Comparison of ENCODE assay signal across 1 cellular context in the genomic region with DNA sequence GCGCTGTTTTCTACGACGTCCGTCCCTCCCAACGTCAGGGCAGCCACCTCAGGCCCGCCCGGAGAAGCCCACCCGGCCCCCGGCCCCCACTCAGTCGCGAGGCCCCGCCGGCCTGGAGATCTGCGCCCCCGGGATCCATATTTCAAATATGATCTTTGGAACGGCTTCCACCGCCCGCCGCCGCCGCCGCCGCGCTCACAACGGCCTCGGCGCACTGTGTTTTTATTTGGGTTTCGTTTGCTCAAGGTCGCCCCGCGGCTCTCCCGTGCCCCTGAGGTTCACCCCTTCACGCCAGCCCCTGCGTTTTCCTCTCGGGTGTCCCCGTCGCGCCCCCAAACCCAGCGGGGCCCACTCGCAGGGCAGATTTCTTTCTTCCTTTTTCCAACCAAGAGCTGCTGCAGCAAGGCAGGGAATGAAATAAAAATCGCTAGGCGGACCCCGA.
TF ChIP-seq lines count a peak whose summit lies in the region.

No MANE protein-coding gene starts in this region.

TF ChIP-seq in HepG2, 621 proteins besides CTCF, POLR2A, EP300 and RAD21 (continued from another document):
- TF ChIP-seq, protein P1, sequence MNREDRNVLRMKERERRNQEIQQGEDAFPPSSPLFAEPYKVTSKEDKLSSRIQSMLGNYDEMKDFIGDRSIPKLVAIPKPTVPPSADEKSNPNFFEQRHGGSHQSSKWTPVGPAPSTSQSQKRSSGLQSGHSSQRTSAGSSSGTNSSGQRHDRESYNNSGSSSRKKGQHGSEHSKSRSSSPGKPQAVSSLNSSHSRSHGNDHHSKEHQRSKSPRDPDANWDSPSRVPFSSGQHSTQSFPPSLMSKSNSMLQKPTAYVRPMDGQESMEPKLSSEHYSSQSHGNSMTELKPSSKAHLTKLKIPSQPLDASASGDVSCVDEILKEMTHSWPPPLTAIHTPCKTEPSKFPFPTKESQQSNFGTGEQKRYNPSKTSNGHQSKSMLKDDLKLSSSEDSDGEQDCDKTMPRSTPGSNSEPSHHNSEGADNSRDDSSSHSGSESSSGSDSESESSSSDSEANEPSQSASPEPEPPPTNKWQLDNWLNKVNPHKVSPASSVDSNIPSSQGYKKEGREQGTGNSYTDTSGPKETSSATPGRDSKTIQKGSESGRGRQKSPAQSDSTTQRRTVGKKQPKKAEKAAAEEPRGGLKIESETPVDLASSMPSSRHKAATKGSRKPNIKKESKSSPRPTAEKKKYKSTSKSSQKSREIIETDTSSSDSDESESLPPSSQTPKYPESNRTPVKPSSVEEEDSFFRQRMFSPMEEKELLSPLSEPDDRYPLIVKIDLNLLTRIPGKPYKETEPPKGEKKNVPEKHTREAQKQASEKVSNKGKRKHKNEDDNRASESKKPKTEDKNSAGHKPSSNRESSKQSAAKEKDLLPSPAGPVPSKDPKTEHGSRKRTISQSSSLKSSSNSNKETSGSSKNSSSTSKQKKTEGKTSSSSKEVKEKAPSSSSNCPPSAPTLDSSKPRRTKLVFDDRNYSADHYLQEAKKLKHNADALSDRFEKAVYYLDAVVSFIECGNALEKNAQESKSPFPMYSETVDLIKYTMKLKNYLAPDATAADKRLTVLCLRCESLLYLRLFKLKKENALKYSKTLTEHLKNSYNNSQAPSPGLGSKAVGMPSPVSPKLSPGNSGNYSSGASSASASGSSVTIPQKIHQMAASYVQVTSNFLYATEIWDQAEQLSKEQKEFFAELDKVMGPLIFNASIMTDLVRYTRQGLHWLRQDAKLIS (CRISPR knock-in tag; IDR thresholded peaks at IDR 0.05): no peak
- no peak for TF ChIP-seq ZNF224 (CRISPR knock-in tag; IDR thresholded peaks at IDR 0.05)
- TF ChIP-seq, protein P2, sequence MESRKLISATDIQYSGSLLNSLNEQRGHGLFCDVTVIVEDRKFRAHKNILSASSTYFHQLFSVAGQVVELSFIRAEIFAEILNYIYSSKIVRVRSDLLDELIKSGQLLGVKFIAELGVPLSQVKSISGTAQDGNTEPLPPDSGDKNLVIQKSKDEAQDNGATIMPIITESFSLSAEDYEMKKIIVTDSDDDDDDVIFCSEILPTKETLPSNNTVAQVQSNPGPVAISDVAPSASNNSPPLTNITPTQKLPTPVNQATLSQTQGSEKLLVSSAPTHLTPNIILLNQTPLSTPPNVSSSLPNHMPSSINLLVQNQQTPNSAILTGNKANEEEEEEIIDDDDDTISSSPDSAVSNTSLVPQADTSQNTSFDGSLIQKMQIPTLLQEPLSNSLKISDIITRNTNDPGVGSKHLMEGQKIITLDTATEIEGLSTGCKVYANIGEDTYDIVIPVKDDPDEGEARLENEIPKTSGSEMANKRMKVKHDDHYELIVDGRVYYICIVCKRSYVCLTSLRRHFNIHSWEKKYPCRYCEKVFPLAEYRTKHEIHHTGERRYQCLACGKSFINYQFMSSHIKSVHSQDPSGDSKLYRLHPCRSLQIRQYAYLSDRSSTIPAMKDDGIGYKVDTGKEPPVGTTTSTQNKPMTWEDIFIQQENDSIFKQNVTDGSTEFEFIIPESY (CRISPR knock-in tag; IDR thresholded peaks at IDR 0.05): peak; percentile 68
- no peak for TF ChIP-seq ZNF772 (CRISPR knock-in tag; IDR thresholded peaks at IDR 0.05)
- peak; percentile 40; the same call in 1 of the 2 replicates for TF ChIP-seq MEIS2 (CRISPR knock-in tag; IDR thresholded peaks at IDR 0.05)
- TF ChIP-seq NPAS2 (CRISPR knock-in tag; IDR thresholded peaks at IDR 0.05; ENCODE audit: borderline replicate concordance): no peak
- TF ChIP-seq, protein P3, sequence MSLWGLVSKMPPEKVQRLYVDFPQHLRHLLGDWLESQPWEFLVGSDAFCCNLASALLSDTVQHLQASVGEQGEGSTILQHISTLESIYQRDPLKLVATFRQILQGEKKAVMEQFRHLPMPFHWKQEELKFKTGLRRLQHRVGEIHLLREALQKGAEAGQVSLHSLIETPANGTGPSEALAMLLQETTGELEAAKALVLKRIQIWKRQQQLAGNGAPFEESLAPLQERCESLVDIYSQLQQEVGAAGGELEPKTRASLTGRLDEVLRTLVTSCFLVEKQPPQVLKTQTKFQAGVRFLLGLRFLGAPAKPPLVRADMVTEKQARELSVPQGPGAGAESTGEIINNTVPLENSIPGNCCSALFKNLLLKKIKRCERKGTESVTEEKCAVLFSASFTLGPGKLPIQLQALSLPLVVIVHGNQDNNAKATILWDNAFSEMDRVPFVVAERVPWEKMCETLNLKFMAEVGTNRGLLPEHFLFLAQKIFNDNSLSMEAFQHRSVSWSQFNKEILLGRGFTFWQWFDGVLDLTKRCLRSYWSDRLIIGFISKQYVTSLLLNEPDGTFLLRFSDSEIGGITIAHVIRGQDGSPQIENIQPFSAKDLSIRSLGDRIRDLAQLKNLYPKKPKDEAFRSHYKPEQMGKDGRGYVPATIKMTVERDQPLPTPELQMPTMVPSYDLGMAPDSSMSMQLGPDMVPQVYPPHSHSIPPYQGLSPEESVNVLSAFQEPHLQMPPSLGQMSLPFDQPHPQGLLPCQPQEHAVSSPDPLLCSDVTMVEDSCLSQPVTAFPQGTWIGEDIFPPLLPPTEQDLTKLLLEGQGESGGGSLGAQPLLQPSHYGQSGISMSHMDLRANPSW (CRISPR knock-in tag; IDR thresholded peaks at IDR 0.05; ENCODE audit: borderline replicate concordance): no peak
- no peak for TF ChIP-seq ZNF562 (CRISPR knock-in tag; IDR thresholded peaks at IDR 0.05; ENCODE audit: borderline replicate concordance)
- TF ChIP-seq TBL1XR1 (IDR thresholded peaks at IDR 0.05; ENCODE audit: borderline replicate concordance, low read length, partially characterized antibody): no peak
- no peak for TF ChIP-seq TSC22D2 (CRISPR knock-in tag; IDR thresholded peaks at IDR 0.05; ENCODE audit: borderline replicate concordance)
- TF ChIP-seq ZNF329 (CRISPR knock-in tag; IDR thresholded peaks at IDR 0.05; ENCODE audit: low read depth): no peak
- TF ChIP-seq ZNF629 (CRISPR knock-in tag; conservative IDR thresholded peaks at IDR 0.05): 0 out of 2 replicates have a peak, but pooled peaks have one; percentile 6
- 0 out of 2 replicates have a peak, but pooled peaks have one; percentile 8 for TF ChIP-seq MEF2D (CRISPR knock-in tag; IDR thresholded peaks at IDR 0.05)
- TF ChIP-seq, protein P4, sequence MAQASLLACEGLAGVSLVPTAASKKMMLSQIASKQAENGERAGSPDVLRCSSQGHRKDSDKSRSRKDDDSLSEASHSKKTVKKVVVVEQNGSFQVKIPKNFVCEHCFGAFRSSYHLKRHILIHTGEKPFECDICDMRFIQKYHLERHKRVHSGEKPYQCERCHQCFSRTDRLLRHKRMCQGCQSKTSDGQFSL (CRISPR knock-in tag; IDR thresholded peaks at IDR 0.05): no peak
- 0 out of 2 replicates have a peak, but pooled peaks have one; percentile 22 for TF ChIP-seq SSRP1 (CRISPR knock-in tag; IDR thresholded peaks at IDR 0.05)
- TF ChIP-seq, protein P5, sequence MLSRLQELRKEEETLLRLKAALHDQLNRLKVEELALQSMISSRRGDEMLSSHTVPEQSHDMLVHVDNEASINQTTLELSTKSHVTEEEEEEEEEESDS (CRISPR knock-in tag; IDR thresholded peaks at IDR 0.05; ENCODE audit: borderline replicate concordance): no peak
- no peak; the same call in 1 of the 2 replicates for TF ChIP-seq ZNF451 (CRISPR knock-in tag; IDR thresholded peaks at IDR 0.05)
- TF ChIP-seq ARNT2 (CRISPR knock-in tag; IDR thresholded peaks at IDR 0.05; ENCODE audit: low read depth): no peak
- TF ChIP-seq HHEX (CRISPR knock-in tag; IDR thresholded peaks at IDR 0.05): no peak
- TF ChIP-seq, protein P6, sequence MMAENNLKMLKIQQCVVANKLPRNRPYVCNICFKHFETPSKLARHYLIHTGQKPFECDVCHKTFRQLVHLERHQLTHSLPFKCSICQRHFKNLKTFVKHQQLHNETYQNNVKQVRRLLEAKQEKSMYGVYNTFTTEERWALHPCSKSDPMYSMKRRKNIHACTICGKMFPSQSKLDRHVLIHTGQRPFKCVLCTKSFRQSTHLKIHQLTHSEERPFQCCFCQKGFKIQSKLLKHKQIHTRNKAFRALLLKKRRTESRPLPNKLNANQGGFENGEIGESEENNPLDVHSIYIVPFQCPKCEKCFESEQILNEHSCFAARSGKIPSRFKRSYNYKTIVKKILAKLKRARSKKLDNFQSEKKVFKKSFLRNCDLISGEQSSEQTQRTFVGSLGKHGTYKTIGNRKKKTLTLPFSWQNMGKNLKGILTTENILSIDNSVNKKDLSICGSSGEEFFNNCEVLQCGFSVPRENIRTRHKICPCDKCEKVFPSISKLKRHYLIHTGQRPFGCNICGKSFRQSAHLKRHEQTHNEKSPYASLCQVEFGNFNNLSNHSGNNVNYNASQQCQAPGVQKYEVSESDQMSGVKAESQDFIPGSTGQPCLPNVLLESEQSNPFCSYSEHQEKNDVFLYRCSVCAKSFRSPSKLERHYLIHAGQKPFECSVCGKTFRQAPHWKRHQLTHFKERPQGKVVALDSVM (CRISPR knock-in tag; IDR thresholded peaks at IDR 0.05): no peak
- no peak for TF ChIP-seq GABPA (IDR thresholded peaks at IDR 0.05; ENCODE audit: low read depth, low read length)
- TF ChIP-seq GABPA (CRISPR knock-in tag; IDR thresholded peaks at IDR 0.05; ENCODE audit: low read depth): no peak
- TF ChIP-seq ZFYVE20 (CRISPR knock-in tag; IDR thresholded peaks at IDR 0.05; ENCODE audit: borderline replicate concordance, low read depth): no peak
- no peak for TF ChIP-seq SKI (IDR thresholded peaks at IDR 0.05; ENCODE audit: partially characterized antibody)
- no peak for TF ChIP-seq ZNF180 (CRISPR knock-in tag; IDR thresholded peaks at IDR 0.05; ENCODE audit: borderline replicate concordance, low read depth)
- no peak for TF ChIP-seq BRD4 (CRISPR knock-in tag; IDR thresholded peaks at IDR 0.05)
- 0 out of 2 replicates have a peak, but pooled peaks have one; percentile 18 for TF ChIP-seq ZNF557 (CRISPR knock-in tag; IDR thresholded peaks at IDR 0.05)
- TF ChIP-seq TBP (CRISPR knock-in tag; IDR thresholded peaks at IDR 0.05): no peak
- no peak for TF ChIP-seq ZNF766 (CRISPR knock-in tag; IDR thresholded peaks at IDR 0.05; ENCODE audit: borderline replicate concordance)
- TF ChIP-seq CBX5 (CRISPR knock-in tag; IDR thresholded peaks at IDR 0.05; ENCODE audit: borderline replicate concordance): 0 out of 2 replicates have a peak, but pooled peaks have one; percentile 10
- TF ChIP-seq PCBP1 (IDR thresholded peaks at IDR 0.05; ENCODE audit: borderline replicate concordance, low read depth, low read length): no peak
- TF ChIP-seq TOE1 (CRISPR knock-in tag; IDR thresholded peaks at IDR 0.05): no peak
- TF ChIP-seq, protein P7, sequence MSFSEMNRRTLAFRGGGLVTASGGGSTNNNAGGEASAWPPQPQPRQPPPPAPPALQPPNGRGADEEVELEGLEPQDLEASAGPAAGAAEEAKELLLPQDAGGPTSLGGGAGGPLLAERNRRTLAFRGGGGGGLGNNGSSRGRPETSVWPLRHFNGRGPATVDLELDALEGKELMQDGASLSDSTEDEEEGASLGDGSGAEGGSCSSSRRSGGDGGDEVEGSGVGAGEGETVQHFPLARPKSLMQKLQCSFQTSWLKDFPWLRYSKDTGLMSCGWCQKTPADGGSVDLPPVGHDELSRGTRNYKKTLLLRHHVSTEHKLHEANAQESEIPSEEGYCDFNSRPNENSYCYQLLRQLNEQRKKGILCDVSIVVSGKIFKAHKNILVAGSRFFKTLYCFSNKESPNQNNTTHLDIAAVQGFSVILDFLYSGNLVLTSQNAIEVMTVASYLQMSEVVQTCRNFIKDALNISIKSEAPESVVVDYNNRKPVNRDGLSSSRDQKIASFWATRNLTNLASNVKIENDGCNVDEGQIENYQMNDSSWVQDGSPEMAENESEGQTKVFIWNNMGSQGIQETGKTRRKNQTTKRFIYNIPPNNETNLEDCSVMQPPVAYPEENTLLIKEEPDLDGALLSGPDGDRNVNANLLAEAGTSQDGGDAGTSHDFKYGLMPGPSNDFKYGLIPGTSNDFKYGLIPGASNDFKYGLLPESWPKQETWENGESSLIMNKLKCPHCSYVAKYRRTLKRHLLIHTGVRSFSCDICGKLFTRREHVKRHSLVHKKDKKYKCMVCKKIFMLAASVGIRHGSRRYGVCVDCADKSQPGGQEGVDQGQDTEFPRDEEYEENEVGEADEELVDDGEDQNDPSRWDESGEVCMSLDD (CRISPR knock-in tag; IDR thresholded peaks at IDR 0.05; ENCODE audit: borderline replicate concordance): peak; percentile 93
- TF ChIP-seq, protein P8, sequence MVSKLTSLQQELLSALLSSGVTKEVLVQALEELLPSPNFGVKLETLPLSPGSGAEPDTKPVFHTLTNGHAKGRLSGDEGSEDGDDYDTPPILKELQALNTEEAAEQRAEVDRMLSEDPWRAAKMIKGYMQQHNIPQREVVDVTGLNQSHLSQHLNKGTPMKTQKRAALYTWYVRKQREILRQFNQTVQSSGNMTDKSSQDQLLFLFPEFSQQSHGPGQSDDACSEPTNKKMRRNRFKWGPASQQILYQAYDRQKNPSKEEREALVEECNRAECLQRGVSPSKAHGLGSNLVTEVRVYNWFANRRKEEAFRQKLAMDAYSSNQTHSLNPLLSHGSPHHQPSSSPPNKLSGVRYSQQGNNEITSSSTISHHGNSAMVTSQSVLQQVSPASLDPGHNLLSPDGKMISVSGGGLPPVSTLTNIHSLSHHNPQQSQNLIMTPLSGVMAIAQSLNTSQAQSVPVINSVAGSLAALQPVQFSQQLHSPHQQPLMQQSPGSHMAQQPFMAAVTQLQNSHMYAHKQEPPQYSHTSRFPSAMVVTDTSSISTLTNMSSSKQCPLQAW (CRISPR knock-in tag; IDR thresholded peaks at IDR 0.05): no peak
- TF ChIP-seq GABPB1 (CRISPR knock-in tag; IDR thresholded peaks at IDR 0.05): no peak
- no peak for TF ChIP-seq RFX3 (CRISPR knock-in tag; IDR thresholded peaks at IDR 0.05)
- TF ChIP-seq, protein P9, sequence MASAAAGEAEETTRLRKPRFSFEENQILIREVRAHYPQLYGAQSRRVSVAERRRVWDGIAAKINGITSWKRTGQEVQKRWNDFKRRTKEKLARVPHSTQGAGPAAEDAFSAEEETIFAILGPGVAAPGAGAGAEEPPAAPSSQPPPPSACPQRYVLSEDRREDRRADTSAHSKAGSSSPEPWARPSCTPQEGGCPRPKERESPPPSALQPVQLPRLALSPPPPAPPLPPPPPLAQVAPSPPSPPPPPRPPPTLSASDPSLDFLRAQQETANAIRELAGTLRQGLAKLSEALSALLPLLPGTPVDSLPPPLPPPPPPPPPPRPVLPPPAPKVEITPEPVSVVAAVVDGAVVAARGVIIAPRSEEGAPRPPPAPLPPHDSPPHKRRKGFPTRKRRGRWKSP (CRISPR knock-in tag; IDR thresholded peaks at IDR 0.05): no peak
- TF ChIP-seq ZNF788 (CRISPR knock-in tag; IDR thresholded peaks at IDR 0.05; ENCODE audit: borderline replicate concordance): no peak
- no peak for TF ChIP-seq BHLHE40 (IDR thresholded peaks at IDR 0.05; ENCODE audit: low read length)
- peak; percentile 43 for TF ChIP-seq GATAD2A (CRISPR knock-in tag; IDR thresholded peaks at IDR 0.05)
- no peak for TF ChIP-seq CBX2 (IDR thresholded peaks at IDR 0.05; ENCODE audit: low read depth, low read length)
- no peak for TF ChIP-seq CBX2 (CRISPR knock-in tag; IDR thresholded peaks at IDR 0.05; ENCODE audit: low read depth)
- TF ChIP-seq ZNF44 (CRISPR knock-in tag; IDR thresholded peaks at IDR 0.05): no peak
- no peak for TF ChIP-seq CBX1 (IDR thresholded peaks at IDR 0.05; ENCODE audit: low read depth)
- TF ChIP-seq ZNF558 (CRISPR knock-in tag; IDR thresholded peaks at IDR 0.05; ENCODE audit: borderline replicate concordance): no peak
